In the genomic region with DNA sequence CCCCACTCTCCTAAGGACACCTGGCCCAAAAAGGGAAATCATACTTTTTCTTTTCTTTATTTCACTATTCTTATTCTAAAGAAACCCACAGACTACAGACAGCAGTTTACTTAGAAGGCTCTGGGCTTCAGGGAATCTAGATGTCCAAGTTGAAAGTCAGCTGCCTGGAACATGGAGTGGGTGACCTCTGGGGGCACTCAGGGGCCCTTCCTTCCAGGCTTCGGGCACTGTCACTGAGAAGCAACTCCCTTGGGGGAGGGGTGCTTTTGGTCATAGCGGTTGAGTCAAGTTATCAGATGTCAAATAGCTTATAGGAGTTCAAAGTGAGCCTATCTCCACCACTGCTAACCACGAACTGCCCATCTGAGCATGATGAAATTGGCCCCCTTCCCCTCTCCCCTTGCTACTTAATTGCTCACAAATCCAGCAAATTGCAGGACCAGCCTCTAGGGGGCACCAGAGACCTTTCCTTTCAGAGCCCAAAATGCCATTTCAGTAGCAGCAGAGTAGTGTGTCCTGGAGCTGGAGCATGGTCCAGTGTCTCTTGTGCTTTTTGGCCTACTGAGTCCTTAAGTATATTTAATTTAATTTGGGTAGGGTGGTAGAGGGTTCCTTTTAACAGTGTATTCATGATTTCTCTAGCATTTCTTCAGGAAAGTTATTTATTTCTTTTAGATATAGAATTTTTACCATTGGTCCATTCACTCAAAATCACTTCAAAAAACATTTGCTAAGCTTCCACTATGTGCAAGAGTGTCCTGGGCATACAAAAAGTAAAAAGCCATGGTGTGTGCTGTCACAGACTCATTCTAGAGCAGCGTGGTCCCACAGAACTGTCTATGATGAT, we compare ENCODE assay signal across 8 cellular contexts.
DNase-seq lines count a peak whose midpoint lies in the region; ATAC-seq and TF ChIP-seq lines count a peak whose summit lies in the region.

No MANE protein-coding gene starts in this region.

- ATAC-seq in HG02852 (IDR thresholded peaks at IDR 0.05; ENCODE audit: unreplicated experiment) (peak; percentile 66), HG02970 (IDR thresholded peaks at IDR 0.05; ENCODE audit: low FRiP score, unreplicated experiment) (no peak)

- 19 to 32% methylated on average over 4 of the region's 4 CpGs for WGBS in lower leg skin, 2 donors

- H3K4me3 ChIP-seq in lower leg skin (ENCODE audit: low read depth, poor library complexity, severe bottlenecking): no peak overlapping the region

- peak; percentile 86 for DNase-seq in ELF-1 (ENCODE audit: low read depth, low spot score)
- DNase-seq in NCI-H446 (lab: John Stamatoyannopoulos, UW): peak; percentile 65
- DNase-seq in activated CD4-positive, alpha-beta T cell treated with anti-CD3 and anti-CD28 coated beads, Interleukin-2, amount 50 U/mL, for 24 hours (ENCODE audit: low read depth in 1 of 2, low spot score in 1 of 2): peak; percentile 35 to 49
- peak; percentile 89 for DNase-seq in dermis blood vessel endothelial cell
- peak; percentile 63 to 92 for DNase-seq in lower leg skin (ENCODE audit: low spot score in 2 of 2)
- peak; percentile 55 for DNase-seq in stimulated activated CD8-positive, alpha-beta memory T cell treated with anti-CD3 and anti-CD28 coated beads, Interleukin-12 subunit alpha, Interleukin-12 subunit beta, amount 100 ng/mL, for 1 hour (ENCODE audit: low read depth)

- no peak for TF ChIP-seq POLR2A in lower leg skin (IDR thresholded peaks at IDR 0.05)

- intact Hi-C loops in lower leg skin (cut with DNase I; ENCODE audit: low total_unique reads): loop anchor here (2.0 to 10.0 kb wide), 2 partner anchors 465 to 541 kb away; no protein-coding TSS in a partner anchor

- peak in 1 of 3 donors; percentile 54 for TF ChIP-seq CTCF in lower leg skin (IDR thresholded peaks at IDR 0.05)
